In genomic region chr9:136296434-136297015, GRCh38 we compare ENCODE assay signal across 25 cellular contexts. TPM values are rescaled to one million over a fixed set of nuclear protein-coding genes. Genes with fewer than 3 reads are reported as not detected.
A peak's percentile ranks its signal among the peaks of the same experiment; 100 is the strongest.
DNase-seq lines count a peak whose midpoint lies in the region; ATAC-seq and TF ChIP-seq lines count a peak whose summit lies in the region.
"Had no signal": no experiment of that assay in that cellular context is flagged by ENCODE, and none has a peak within 500 bp of the region (broad histone marks: within the 10 kb centered on the region; RNA-seq: fewer than 3 reads in every experiment).

No MANE protein-coding gene starts in this region.

- intact Hi-C loops in mammary epithelial cell (cut with micrococcal nuclease) = no loop called here
- intact Hi-C loops in lower lobe of right lung (cut with DNase I) = no loop called here

- H3K4me1 Mint-ChIP-seq in stimulated activated naive CD8-positive, alpha-beta T cell treated with anti-CD3 and anti-CD28 coated beads, Interleukin-15, amount 100 ng/mL, for 72 hours = no peaks in the 10 kb centered on the region
- H3K4me1 Mint-ChIP-seq: activated CD8-positive, alpha-beta memory T cell treated with anti-CD3 and anti-CD28 coated beads, Interleukin-2, amount 10 ng/mL, durations not matched to agents 7 days and 5 days; CD14-positive monocyte; endodermal cell; memory B cell had no signal

- no peak overlapping the region for H3K27ac Mint-ChIP-seq in stimulated activated naive CD8-positive, alpha-beta T cell treated with anti-CD3 and anti-CD28 coated beads, Interleukin-15, amount 100 ng/mL, for 72 hours
- H3K27ac Mint-ChIP-seq: activated CD8-positive, alpha-beta memory T cell treated with anti-CD3 and anti-CD28 coated beads, Interleukin-2, amount 10 ng/mL, durations not matched to agents 7 days and 5 days; activated naive CD4-positive, alpha-beta T cell treated with anti-CD3 and anti-CD28 coated beads for 36 hours; endodermal cell; IgD-negative memory B cell; memory B cell; stimulated activated effector memory CD8-positive, alpha-beta T cell treated with anti-CD3 and anti-CD28 coated beads, Interleukin-12 subunit alpha, Interleukin-12 subunit beta, amount 100 ng/mL, for 72 hours; T-helper 2 cell treated with Interferon-gamma antibody and Interleukin-4, amounts not matched to agents 5 μg/mL and 100 μg/mL, for 36 hours; WTC11 had no signal

- no peak overlapping the region for H3K4me3 Mint-ChIP-seq in stimulated activated naive CD8-positive, alpha-beta T cell treated with anti-CD3 and anti-CD28 coated beads, Interleukin-15, amount 100 ng/mL, for 72 hours
- H3K4me3 Mint-ChIP-seq: activated CD8-positive, alpha-beta memory T cell treated with anti-CD3 and anti-CD28 coated beads, Interleukin-2, amount 10 ng/mL, durations not matched to agents 7 days and 5 days; activated naive CD4-positive, alpha-beta T cell treated with anti-CD3 and anti-CD28 coated beads for 36 hours; CD14-positive monocyte; endodermal cell; IgD-negative memory B cell; memory B cell; stimulated activated effector memory CD8-positive, alpha-beta T cell treated with anti-CD3 and anti-CD28 coated beads, Interleukin-12 subunit alpha, Interleukin-12 subunit beta, amount 100 ng/mL, for 72 hours; T-helper 2 cell treated with Interferon-gamma antibody and Interleukin-4, amounts not matched to agents 5 μg/mL and 100 μg/mL, for 36 hours; WTC11 had no signal

- H4K20me1 ChIP-seq in MM.1S (ENCODE audit: insufficient read depth, low read length) (no peaks in the 10 kb centered on the region), mammary epithelial cell (ENCODE audit: insufficient read depth, low read length) (no peaks in the 10 kb centered on the region)

- H2AFZ ChIP-seq in MM.1S (ENCODE audit: low read length) (peak overlapping the region; percentile 49), mammary epithelial cell (ENCODE audit: low read depth, low read length) (peak overlapping the region; percentile 3)

- H3K4me2 ChIP-seq in MM.1S (ENCODE audit: low read depth, low read length) (peak overlapping the region; percentile 87), mammary epithelial cell (ENCODE audit: insufficient read depth, low read depth, low read length) (peak overlapping the region; percentile 74)

- in situ Hi-C loops in mammary epithelial cell (cut with MboI; ENCODE audit: low sequenced_read_pairs in 2 of 2) = no loop called here

- ATAC-seq in lower lobe of right lung = no peak
- ATAC-seq in stimulated activated naive CD8-positive, alpha-beta T cell treated with anti-CD3 and anti-CD28 coated beads, Interleukin-15, amount 100 ng/mL, for 72 hours = no peak
- ATAC-seq: activated CD8-positive, alpha-beta memory T cell treated with anti-CD3 and anti-CD28 coated beads, Interleukin-2, amount 10 ng/mL, durations not matched to agents 7 days and 5 days; gastrocnemius medialis; stimulated activated effector memory CD8-positive, alpha-beta T cell treated with anti-CD3 and anti-CD28 coated beads, Interleukin-12 subunit alpha, Interleukin-12 subunit beta, amount 100 ng/mL, for 72 hours; WTC11 had no signal

- no TSS peak for BruUV-seq in mammary epithelial cell (replicated peaks; lab: Mats Ljungman, UMichigan)

- peaks cover 11% of the 10 kb centered on the region; the same call in 1 of the 2 replicates for H3K4me1 ChIP-seq in MM.1S (ENCODE audit: low read length)
- peaks cover 20% of the 10 kb centered on the region for H3K4me1 ChIP-seq in mammary epithelial cell (ENCODE audit: insufficient read depth, low read length)
- no peaks in the 10 kb centered on the region for H3K4me1 ChIP-seq in lower lobe of right lung
- H3K4me1 ChIP-seq: gastrocnemius medialis had no signal

- CTCF ChIA-PET in mammary epithelial cell (lab: Charles Lee; ENCODE audit: low non-redundant PET) = no interaction called here

- H3K27me3 ChIP-seq in MM.1S (replicated peaks; ENCODE audit: insufficient read depth, low read length) = peaks cover 62% of the 10 kb centered on the region
- peaks cover 4% of the 10 kb centered on the region for H3K27me3 ChIP-seq in mammary epithelial cell (ENCODE audit: insufficient read depth, low read length)
- H3K27me3 ChIP-seq in lower lobe of right lung (ENCODE audit: low read depth) = peaks cover 9% of the 10 kb centered on the region
- H3K27me3 ChIP-seq: colonic mucosa had no signal

- no peaks in the 10 kb centered on the region for H3K9me3 Mint-ChIP-seq in stimulated activated naive CD8-positive, alpha-beta T cell treated with anti-CD3 and anti-CD28 coated beads, Interleukin-15, amount 100 ng/mL, for 72 hours
- H3K9me3 Mint-ChIP-seq: activated naive CD4-positive, alpha-beta T cell treated with anti-CD3 and anti-CD28 coated beads for 36 hours; endodermal cell; IgD-negative memory B cell; memory B cell; stimulated activated effector memory CD8-positive, alpha-beta T cell treated with anti-CD3 and anti-CD28 coated beads, Interleukin-12 subunit alpha, Interleukin-12 subunit beta, amount 100 ng/mL, for 72 hours; T-helper 2 cell treated with Interferon-gamma antibody and Interleukin-4, amounts not matched to agents 5 μg/mL and 100 μg/mL, for 36 hours; WTC11 had no signal

- H3K4me3 ChIP-seq in MM.1S (ENCODE audit: low read length) = peak overlapping the region; percentile 48
- peak overlapping the region in 1 of 3 experiments; percentile 25 for H3K4me3 ChIP-seq in mammary epithelial cell (replicated peaks in 1 of 3; ENCODE audit: insufficient read depth in 1 of 3, low read depth in 2 of 3, low read length in 3 of 3)
- H3K4me3 ChIP-seq in lower lobe of right lung = no peak overlapping the region
- H3K4me3 ChIP-seq: colonic mucosa, gastrocnemius medialis, suprapubic skin had no signal

- dilution Hi-C loops in mammary epithelial cell (cut with HindIII; ENCODE audit: low sequenced_read_pairs) = no loop called here

- H3K36me3 ChIP-seq in MM.1S (replicated peaks; ENCODE audit: insufficient read depth, low read length) (no peaks in the 10 kb centered on the region), mammary epithelial cell (ENCODE audit: insufficient read depth, low read length) (no peaks in the 10 kb centered on the region), lower lobe of right lung (no peaks in the 10 kb centered on the region)
- H3K36me3 ChIP-seq: colonic mucosa, esophagus squamous epithelium, gastrocnemius medialis, suprapubic skin had no signal

- H3K9ac ChIP-seq in MM.1S (ENCODE audit: low read length) (no peak overlapping the region; the same call in 1 of the 2 replicates), mammary epithelial cell (ENCODE audit: insufficient read depth, low read length) (no peak overlapping the region)

- H3F3A ChIP-seq in MM.1S (ENCODE audit: insufficient read depth, low read length) = peaks cover 13% of the 10 kb centered on the region

- 28% methylated on average over 14 of the region's 16 CpGs for WGBS in mammary epithelial cell (ENCODE audit: low coverage, missing lambda C conversion rate)

- H3K9me3 ChIP-seq in MM.1S (replicated peaks; ENCODE audit: insufficient read depth, low read length) = no peaks in the 10 kb centered on the region
- H3K9me3 ChIP-seq in mammary epithelial cell (replicated peaks; ENCODE audit: insufficient read depth, low read length) = no peaks in the 10 kb centered on the region
- H3K9me3 ChIP-seq in lower lobe of right lung = no peaks in the 10 kb centered on the region
- H3K9me3 ChIP-seq: colonic mucosa, esophagus squamous epithelium, gastrocnemius medialis, suprapubic skin had no signal

- TF ChIP-seq CTCF in C4-2B (conservative IDR thresholded peaks at IDR 0.05) = no peak
- no peak for TF ChIP-seq CTCF in MM.1S (IDR thresholded peaks at IDR 0.05; ENCODE audit: low read length)
- TF ChIP-seq CTCF in mammary epithelial cell (conservative IDR thresholded peaks at IDR 0.05 in 1 of 2, IDR thresholded peaks at IDR 0.05 in 1 of 2; ENCODE audit: extremely low read depth in 1 of 2, insufficient read depth in 1 of 2, low read depth in 1 of 2, low read length in 2 of 2) = no peak
- TF ChIP-seq CTCF in lower lobe of right lung (IDR thresholded peaks at IDR 0.05) = no peak

- H3K27ac ChIP-seq in C4-2B (peak overlapping the region; percentile 27), MM.1S (ENCODE audit: low read length) (peak overlapping the region; percentile 34; the same call in 1 of the 2 replicates), mammary epithelial cell (ENCODE audit: insufficient read depth, low read depth, low read length) (no peak overlapping the region), lower lobe of right lung (no peak overlapping the region)
- H3K27ac ChIP-seq: colonic mucosa, gastrocnemius medialis, suprapubic skin had no signal

- no peaks in the 10 kb centered on the region for H3K27me3 Mint-ChIP-seq in stimulated activated naive CD8-positive, alpha-beta T cell treated with anti-CD3 and anti-CD28 coated beads, Interleukin-15, amount 100 ng/mL, for 72 hours
- H3K27me3 Mint-ChIP-seq: activated CD8-positive, alpha-beta memory T cell treated with anti-CD3 and anti-CD28 coated beads, Interleukin-2, amount 10 ng/mL, durations not matched to agents 7 days and 5 days had no signal

- no peaks in the 10 kb centered on the region for H3K79me2 ChIP-seq in MM.1S (ENCODE audit: low read length)
- H3K79me2 ChIP-seq in mammary epithelial cell (ENCODE audit: insufficient read depth, low read length) = no peaks in the 10 kb centered on the region

- DNase-seq in MM.1S (no peak), mammary epithelial cell (no peak), lower lobe of right lung (peak; percentile 30), NCI-H82 (lab: John Stamatoyannopoulos, UW) (no peak), NCI-H524 treated with DMSO at 0.1 percent for 48 hours (lab: John Stamatoyannopoulos, UW) (no peak)
- DNase-seq in stimulated activated naive CD8-positive, alpha-beta T cell treated with anti-CD3 and anti-CD28 coated beads, Interleukin-15, amount 100 ng/mL, for 72 hours = no peak
- DNase-seq: activated CD4-positive, alpha-beta T cell treated with anti-CD3 and anti-CD28 coated beads, Interleukin-2, amount 50 U/mL, for 1 hour; activated CD8-positive, alpha-beta memory T cell treated with anti-CD3 and anti-CD28 coated beads, Interleukin-2, amount 10 ng/mL, durations not matched to agents 7 days and 5 days; activated naive CD4-positive, alpha-beta T cell treated with anti-CD3 and anti-CD28 coated beads for 36 hours; endodermal cell; esophagus squamous epithelium; gastrocnemius medialis; hypothalamus; stimulated activated CD4-positive, alpha-beta T cell treated with anti-CD3 and anti-CD28 coated beads, Interleukin-2, amount 100 ng/mL, for 48 hours had no signal

- H3K9me2 ChIP-seq in MM.1S (replicated peaks; ENCODE audit: insufficient read depth, low read length) = no peaks in the 10 kb centered on the region

RNA-seq across cellular contexts. Expression of gene CCDC187, which starts 7.4 kb away (rescaled TPM):
- total RNA-seq in mammary epithelial cell = under 1 TPM in 1 of 2 donors, not detected in 1; 0.05 TPM
- not detected for polyA plus RNA-seq in mammary epithelial cell
- polyA minus RNA-seq in mammary epithelial cell = not detected
- 6.6 TPM for total RNA-seq in lower lobe of right lung
- total RNA-seq: activated CD8-positive, alpha-beta memory T cell treated with anti-CD3 and anti-CD28 coated beads, Interleukin-2, amount 10 ng/mL, durations not matched to agents 7 days and 5 days; activated naive CD4-positive, alpha-beta T cell treated with anti-CD3 and anti-CD28 coated beads for 36 hours; bronchial epithelial cell; esophagus squamous epithelium; gastrocnemius medialis; RPMI7951 had no signal
- polyA plus RNA-seq: CD14-positive monocyte had no signal

RNA-seq across cellular contexts. Expression of gene GPSM1, which starts 30.8 kb away (rescaled TPM):
- total RNA-seq in mammary epithelial cell = 10 to 100 TPM; 34.3 to 34.4 TPM
- polyA plus RNA-seq in mammary epithelial cell = 9.1 TPM
- polyA minus RNA-seq in mammary epithelial cell = 2.2 TPM
- total RNA-seq in lower lobe of right lung = 19.2 TPM
- polyA plus RNA-seq: IgD-negative memory B cell had no signal

RNA-seq across cellular contexts. Expression of gene QSOX2, which starts 50.9 kb away (rescaled TPM):
- total RNA-seq in mammary epithelial cell = 10 to 100 TPM; 14.8 to 21.3 TPM
- polyA plus RNA-seq in mammary epithelial cell = 12.3 TPM
- polyA minus RNA-seq in mammary epithelial cell = 22.2 TPM
- 10.5 TPM for total RNA-seq in lower lobe of right lung

Comparison
In these comparisons a context has a peak if more than half of its experiments do, and no peak if none do; other contexts are left out.
1. H3K27ac ChIP-seq: peak in C4-2B (single experiment) and MM.1S (single experiment); none in mammary epithelial cell (single experiment) and lower lobe of right lung (single experiment).